In the genomic region with DNA sequence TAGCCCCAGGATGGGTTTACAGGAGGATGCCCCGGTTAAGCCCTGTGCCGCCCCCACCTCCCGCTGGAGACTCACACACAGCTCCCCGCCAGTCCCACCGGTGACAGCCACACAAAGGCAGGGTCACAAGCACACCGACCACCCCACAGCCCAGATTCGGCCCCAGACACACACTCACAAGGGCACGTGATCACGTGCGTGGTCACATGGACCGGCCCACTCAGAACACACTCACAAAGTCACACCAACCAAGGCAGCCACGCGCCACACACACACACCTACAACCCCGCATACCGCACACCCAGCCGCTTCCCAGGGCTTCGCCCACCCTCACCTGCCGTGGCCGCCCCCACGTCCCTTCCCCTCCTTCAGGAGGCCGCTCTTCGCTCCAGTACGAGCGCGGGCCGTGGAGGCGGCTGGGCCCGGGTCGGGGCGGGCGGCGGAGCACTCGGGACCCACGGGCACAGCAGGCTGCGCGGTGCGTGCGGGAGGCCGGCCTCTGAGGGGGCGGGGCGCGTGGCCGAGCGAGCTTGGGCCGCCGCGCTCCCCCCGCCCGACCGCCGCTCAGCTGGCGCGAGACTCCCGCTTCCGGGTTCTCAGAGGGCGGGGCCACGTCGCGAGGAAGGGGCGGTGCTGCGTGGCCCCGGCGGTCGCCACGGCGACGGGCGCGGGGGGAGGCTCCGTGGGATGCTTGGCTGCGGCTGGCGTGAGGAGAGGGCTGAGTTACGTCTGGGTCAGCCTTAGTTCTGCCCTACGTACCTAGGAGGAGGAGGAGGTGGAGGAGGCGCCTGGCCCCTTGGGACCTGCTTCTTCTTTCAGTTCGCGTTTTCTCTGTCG, we compare ENCODE assay signal across 1 cellular context.
A peak's percentile ranks its signal among the peaks of the same experiment; 100 is the strongest.
TF ChIP-seq lines count a peak whose summit lies in the region.

A gene with protein sequence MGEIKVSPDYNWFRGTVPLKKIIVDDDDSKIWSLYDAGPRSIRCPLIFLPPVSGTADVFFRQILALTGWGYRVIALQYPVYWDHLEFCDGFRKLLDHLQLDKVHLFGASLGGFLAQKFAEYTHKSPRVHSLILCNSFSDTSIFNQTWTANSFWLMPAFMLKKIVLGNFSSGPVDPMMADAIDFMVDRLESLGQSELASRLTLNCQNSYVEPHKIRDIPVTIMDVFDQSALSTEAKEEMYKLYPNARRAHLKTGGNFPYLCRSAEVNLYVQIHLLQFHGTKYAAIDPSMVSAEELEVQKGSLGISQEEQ (minus strand): TSS at position 584 of the 837 bp plus-strand sequence. CDS start 6,345 bp downstream, outside the sequence.

TF ChIP-seq in HepG2, 621 proteins besides CTCF, POLR2A, EP300 and RAD21 (continued from another document and continues in another):
- TF ChIP-seq, protein P1, sequence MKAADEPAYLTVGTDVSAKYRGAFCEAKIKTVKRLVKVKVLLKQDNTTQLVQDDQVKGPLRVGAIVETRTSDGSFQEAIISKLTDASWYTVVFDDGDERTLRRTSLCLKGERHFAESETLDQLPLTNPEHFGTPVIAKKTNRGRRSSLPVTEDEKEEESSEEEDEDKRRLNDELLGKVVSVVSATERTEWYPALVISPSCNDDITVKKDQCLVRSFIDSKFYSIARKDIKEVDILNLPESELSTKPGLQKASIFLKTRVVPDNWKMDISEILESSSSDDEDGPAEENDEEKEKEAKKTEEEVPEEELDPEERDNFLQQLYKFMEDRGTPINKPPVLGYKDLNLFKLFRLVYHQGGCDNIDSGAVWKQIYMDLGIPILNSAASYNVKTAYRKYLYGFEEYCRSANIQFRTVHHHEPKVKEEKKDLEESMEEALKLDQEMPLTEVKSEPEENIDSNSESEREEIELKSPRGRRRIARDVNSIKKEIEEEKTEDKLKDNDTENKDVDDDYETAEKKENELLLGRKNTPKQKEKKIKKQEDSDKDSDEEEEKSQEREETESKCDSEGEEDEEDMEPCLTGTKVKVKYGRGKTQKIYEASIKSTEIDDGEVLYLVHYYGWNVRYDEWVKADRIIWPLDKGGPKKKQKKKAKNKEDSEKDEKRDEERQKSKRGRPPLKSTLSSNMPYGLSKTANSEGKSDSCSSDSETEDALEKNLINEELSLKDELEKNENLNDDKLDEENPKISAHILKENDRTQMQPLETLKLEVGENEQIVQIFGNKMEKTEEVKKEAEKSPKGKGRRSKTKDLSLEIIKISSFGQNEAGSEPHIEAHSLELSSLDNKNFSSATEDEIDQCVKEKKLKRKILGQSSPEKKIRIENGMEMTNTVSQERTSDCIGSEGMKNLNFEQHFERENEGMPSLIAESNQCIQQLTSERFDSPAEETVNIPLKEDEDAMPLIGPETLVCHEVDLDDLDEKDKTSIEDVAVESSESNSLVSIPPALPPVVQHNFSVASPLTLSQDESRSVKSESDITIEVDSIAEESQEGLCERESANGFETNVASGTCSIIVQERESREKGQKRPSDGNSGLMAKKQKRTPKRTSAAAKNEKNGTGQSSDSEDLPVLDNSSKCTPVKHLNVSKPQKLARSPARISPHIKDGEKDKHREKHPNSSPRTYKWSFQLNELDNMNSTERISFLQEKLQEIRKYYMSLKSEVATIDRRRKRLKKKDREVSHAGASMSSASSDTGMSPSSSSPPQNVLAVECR (CRISPR knock-in tag; IDR thresholded peaks at IDR 0.05; ENCODE audit: borderline replicate concordance): peak; percentile 88
- TF ChIP-seq MBNL3 (CRISPR knock-in tag; conservative IDR thresholded peaks at IDR 0.05): no peak
- no peak for TF ChIP-seq MLLT10 (CRISPR knock-in tag; IDR thresholded peaks at IDR 0.05)
- TF ChIP-seq GATA4 (IDR thresholded peaks at IDR 0.05; ENCODE audit: borderline replicate concordance, low read depth): no peak
- TF ChIP-seq REXO4 (CRISPR knock-in tag; IDR thresholded peaks at IDR 0.05; ENCODE audit: borderline replicate concordance): no peak
- no peak for TF ChIP-seq ZSCAN25 (CRISPR knock-in tag; IDR thresholded peaks at IDR 0.05)
- TF ChIP-seq KAT7 (CRISPR knock-in tag; IDR thresholded peaks at IDR 0.05; ENCODE audit: borderline replicate concordance): peak; percentile 69; the same call in 1 of the 2 replicates
- TF ChIP-seq ETV6 (CRISPR knock-in tag; conservative IDR thresholded peaks at IDR 0.05): no peak
- TF ChIP-seq ZNF251 (CRISPR knock-in tag; IDR thresholded peaks at IDR 0.05): no peak
- no peak for TF ChIP-seq ZNF75D (CRISPR knock-in tag; IDR thresholded peaks at IDR 0.05; ENCODE audit: borderline replicate concordance)
- 0 out of 2 replicates have a peak, but pooled peaks have one; percentile 42 for TF ChIP-seq ZBTB42 (CRISPR knock-in tag; IDR thresholded peaks at IDR 0.05)
- no peak for TF ChIP-seq PHF5A (CRISPR knock-in tag; IDR thresholded peaks at IDR 0.05; ENCODE audit: low read depth, unreplicated experiment)
- no peak; the same call in 1 of the 2 replicates for TF ChIP-seq NCOA2 (CRISPR knock-in tag; IDR thresholded peaks at IDR 0.05)
- no peak for TF ChIP-seq ZBTB21 (CRISPR knock-in tag; IDR thresholded peaks at IDR 0.05)
- TF ChIP-seq RBFOX2 (IDR thresholded peaks at IDR 0.05; ENCODE audit: low read depth, low read length): peak; percentile 82
- TF ChIP-seq, protein P2, sequence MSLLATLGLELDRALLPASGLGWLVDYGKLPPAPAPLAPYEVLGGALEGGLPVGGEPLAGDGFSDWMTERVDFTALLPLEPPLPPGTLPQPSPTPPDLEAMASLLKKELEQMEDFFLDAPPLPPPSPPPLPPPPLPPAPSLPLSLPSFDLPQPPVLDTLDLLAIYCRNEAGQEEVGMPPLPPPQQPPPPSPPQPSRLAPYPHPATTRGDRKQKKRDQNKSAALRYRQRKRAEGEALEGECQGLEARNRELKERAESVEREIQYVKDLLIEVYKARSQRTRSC (CRISPR knock-in tag; IDR thresholded peaks at IDR 0.05; ENCODE audit: low read depth): no peak
- TF ChIP-seq PTBP1 (IDR thresholded peaks at IDR 0.05; ENCODE audit: low read depth, low read length, poor library complexity, severe bottlenecking): peak; percentile 43
- TF ChIP-seq, protein P3, sequence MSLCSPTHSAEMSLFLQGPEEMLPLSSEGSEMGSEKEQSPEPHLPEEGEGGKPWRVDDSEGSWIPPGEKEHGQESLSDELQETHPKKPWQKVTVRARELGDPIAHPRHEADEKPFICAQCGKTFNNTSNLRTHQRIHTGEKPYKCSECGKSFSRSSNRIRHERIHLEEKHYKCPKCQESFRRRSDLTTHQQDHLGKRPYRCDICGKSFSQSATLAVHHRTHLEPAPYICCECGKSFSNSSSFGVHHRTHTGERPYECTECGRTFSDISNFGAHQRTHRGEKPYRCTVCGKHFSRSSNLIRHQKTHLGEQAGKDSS (CRISPR knock-in tag; IDR thresholded peaks at IDR 0.05; ENCODE audit: borderline replicate concordance, low read depth): peak; percentile 66; the same call in 1 of the 2 replicates
- TF ChIP-seq, protein P4, sequence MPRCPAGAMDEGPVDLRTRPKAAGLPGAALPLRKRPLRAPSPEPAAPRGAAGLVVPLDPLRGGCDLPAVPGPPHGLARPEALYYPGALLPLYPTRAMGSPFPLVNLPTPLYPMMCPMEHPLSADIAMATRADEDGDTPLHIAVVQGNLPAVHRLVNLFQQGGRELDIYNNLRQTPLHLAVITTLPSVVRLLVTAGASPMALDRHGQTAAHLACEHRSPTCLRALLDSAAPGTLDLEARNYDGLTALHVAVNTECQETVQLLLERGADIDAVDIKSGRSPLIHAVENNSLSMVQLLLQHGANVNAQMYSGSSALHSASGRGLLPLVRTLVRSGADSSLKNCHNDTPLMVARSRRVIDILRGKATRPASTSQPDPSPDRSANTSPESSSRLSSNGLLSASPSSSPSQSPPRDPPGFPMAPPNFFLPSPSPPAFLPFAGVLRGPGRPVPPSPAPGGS (CRISPR knock-in tag; IDR thresholded peaks at IDR 0.05): 0 out of 2 replicates have a peak, but pooled peaks have one; percentile 53
- peak; percentile 85; the same call in 1 of the 2 replicates for TF ChIP-seq ZNF776 (CRISPR knock-in tag; IDR thresholded peaks at IDR 0.05)
- TF ChIP-seq, protein P5, sequence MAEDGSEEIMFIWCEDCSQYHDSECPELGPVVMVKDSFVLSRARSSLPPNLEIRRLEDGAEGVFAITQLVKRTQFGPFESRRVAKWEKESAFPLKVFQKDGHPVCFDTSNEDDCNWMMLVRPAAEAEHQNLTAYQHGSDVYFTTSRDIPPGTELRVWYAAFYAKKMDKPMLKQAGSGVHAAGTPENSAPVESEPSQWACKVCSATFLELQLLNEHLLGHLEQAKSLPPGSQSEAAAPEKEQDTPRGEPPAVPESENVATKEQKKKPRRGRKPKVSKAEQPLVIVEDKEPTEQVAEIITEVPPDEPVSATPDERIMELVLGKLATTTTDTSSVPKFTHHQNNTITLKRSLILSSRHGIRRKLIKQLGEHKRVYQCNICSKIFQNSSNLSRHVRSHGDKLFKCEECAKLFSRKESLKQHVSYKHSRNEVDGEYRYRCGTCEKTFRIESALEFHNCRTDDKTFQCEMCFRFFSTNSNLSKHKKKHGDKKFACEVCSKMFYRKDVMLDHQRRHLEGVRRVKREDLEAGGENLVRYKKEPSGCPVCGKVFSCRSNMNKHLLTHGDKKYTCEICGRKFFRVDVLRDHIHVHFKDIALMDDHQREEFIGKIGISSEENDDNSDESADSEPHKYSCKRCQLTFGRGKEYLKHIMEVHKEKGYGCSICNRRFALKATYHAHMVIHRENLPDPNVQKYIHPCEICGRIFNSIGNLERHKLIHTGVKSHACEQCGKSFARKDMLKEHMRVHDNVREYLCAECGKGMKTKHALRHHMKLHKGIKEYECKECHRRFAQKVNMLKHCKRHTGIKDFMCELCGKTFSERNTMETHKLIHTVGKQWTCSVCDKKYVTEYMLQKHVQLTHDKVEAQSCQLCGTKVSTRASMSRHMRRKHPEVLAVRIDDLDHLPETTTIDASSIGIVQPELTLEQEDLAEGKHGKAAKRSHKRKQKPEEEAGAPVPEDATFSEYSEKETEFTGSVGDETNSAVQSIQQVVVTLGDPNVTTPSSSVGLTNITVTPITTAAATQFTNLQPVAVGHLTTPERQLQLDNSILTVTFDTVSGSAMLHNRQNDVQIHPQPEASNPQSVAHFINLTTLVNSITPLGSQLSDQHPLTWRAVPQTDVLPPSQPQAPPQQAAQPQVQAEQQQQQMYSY (CRISPR knock-in tag; IDR thresholded peaks at IDR 0.05): no peak
- TF ChIP-seq, protein P6, sequence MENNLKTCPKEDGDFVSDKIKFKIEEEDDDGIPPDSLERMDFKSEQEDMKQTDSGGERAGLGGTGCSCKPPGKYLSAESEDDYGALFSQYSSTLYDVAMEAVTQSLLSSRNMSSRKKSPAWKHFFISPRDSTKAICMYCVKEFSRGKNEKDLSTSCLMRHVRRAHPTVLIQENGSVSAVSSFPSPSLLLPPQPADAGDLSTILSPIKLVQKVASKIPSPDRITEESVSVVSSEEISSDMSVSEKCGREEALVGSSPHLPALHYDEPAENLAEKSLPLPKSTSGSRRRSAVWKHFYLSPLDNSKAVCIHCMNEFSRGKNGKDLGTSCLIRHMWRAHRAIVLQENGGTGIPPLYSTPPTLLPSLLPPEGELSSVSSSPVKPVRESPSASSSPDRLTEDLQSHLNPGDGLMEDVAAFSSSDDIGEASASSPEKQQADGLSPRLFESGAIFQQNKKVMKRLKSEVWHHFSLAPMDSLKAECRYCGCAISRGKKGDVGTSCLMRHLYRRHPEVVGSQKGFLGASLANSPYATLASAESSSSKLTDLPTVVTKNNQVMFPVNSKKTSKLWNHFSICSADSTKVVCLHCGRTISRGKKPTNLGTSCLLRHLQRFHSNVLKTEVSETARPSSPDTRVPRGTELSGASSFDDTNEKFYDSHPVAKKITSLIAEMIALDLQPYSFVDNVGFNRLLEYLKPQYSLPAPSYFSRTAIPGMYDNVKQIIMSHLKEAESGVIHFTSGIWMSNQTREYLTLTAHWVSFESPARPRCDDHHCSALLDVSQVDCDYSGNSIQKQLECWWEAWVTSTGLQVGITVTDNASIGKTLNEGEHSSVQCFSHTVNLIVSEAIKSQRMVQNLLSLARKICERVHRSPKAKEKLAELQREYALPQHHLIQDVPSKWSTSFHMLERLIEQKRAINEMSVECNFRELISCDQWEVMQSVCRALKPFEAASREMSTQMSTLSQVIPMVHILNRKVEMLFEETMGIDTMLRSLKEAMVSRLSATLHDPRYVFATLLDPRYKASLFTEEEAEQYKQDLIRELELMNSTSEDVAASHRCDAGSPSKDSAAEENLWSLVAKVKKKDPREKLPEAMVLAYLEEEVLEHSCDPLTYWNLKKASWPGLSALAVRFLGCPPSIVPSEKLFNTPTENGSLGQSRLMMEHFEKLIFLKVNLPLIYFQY (CRISPR knock-in tag; IDR thresholded peaks at IDR 0.05; ENCODE audit: borderline replicate concordance): no peak
- no peak for TF ChIP-seq PHF21A (CRISPR knock-in tag; IDR thresholded peaks at IDR 0.05)
- TF ChIP-seq, protein P7, sequence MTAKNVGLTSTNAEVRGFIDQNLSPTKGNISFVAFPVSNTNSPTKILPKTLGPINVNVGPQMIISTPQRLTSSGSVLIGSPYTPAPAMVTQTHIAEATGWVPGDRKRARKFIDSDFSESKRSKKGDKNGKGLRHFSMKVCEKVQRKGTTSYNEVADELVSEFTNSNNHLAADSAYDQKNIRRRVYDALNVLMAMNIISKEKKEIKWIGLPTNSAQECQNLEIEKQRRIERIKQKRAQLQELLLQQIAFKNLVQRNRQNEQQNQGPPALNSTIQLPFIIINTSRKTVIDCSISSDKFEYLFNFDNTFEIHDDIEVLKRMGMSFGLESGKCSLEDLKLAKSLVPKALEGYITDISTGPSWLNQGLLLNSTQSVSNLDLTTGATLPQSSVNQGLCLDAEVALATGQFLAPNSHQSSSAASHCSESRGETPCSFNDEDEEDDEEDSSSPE (CRISPR knock-in tag; IDR thresholded peaks at IDR 0.05): peak; percentile 74
- TF ChIP-seq ZNF773 (CRISPR knock-in tag; IDR thresholded peaks at IDR 0.05; ENCODE audit: borderline replicate concordance): no peak
- no peak for TF ChIP-seq ZNF484 (CRISPR knock-in tag; IDR thresholded peaks at IDR 0.05; ENCODE audit: borderline replicate concordance, low read depth)
- no peak for TF ChIP-seq HMG20A (CRISPR knock-in tag; IDR thresholded peaks at IDR 0.05; ENCODE audit: borderline replicate concordance)
- TF ChIP-seq, protein P8, sequence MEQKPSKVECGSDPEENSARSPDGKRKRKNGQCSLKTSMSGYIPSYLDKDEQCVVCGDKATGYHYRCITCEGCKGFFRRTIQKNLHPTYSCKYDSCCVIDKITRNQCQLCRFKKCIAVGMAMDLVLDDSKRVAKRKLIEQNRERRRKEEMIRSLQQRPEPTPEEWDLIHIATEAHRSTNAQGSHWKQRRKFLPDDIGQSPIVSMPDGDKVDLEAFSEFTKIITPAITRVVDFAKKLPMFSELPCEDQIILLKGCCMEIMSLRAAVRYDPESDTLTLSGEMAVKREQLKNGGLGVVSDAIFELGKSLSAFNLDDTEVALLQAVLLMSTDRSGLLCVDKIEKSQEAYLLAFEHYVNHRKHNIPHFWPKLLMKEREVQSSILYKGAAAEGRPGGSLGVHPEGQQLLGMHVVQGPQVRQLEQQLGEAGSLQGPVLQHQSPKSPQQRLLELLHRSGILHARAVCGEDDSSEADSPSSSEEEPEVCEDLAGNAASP (CRISPR knock-in tag; IDR thresholded peaks at IDR 0.05; ENCODE audit: borderline replicate concordance): no peak
- TF ChIP-seq ZBTB1 (CRISPR knock-in tag; IDR thresholded peaks at IDR 0.05; ENCODE audit: borderline replicate concordance): no peak
- TF ChIP-seq FOXC1 (CRISPR knock-in tag; IDR thresholded peaks at IDR 0.05; ENCODE audit: borderline replicate concordance): 0 out of 2 replicates have a peak, but pooled peaks have one; percentile 18
- TF ChIP-seq, protein P9, sequence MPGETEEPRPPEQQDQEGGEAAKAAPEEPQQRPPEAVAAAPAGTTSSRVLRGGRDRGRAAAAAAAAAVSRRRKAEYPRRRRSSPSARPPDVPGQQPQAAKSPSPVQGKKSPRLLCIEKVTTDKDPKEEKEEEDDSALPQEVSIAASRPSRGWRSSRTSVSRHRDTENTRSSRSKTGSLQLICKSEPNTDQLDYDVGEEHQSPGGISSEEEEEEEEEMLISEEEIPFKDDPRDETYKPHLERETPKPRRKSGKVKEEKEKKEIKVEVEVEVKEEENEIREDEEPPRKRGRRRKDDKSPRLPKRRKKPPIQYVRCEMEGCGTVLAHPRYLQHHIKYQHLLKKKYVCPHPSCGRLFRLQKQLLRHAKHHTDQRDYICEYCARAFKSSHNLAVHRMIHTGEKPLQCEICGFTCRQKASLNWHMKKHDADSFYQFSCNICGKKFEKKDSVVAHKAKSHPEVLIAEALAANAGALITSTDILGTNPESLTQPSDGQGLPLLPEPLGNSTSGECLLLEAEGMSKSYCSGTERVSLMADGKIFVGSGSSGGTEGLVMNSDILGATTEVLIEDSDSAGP (CRISPR knock-in tag; IDR thresholded peaks at IDR 0.05; ENCODE audit: borderline replicate concordance): peak; percentile 54; the same call in 1 of the 2 replicates
